ENCODE assay signal across 22 cellular contexts in the genomic region with DNA sequence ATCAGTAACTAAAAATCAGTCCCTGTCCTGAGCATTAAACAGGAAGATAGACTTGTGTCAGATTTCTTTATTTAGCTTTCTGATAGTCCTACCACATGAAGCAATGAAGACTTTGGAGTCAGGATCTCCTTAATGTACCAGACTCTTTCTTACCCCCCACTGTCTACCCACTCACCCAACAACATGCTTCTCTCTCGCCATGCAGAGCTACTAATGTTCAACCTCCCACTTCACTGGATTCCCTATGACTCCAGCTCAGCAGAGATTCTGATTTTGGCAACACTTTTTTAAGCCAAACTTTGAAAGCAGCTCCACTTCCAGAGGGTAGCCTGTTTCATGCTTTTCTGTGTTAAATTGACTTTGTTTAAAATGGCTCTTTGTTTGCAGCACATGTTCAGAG. TPM values are rescaled to one million over a fixed set of nuclear protein-coding genes. Genes with fewer than 3 reads are reported as not detected.
A peak's percentile ranks its signal among the peaks of the same experiment; 100 is the strongest.
DNase-seq lines count a peak whose midpoint lies in the region; ATAC-seq and TF ChIP-seq lines count a peak whose summit lies in the region.
"Had no signal": no experiment of that assay in that cellular context is flagged by ENCODE, and none has a peak within 500 bp of the region (broad histone marks: within the 10 kb centered on the region; RNA-seq: fewer than 3 reads in every experiment).

No MANE protein-coding gene starts in this region.

- ATAC-seq in stimulated activated memory B cell treated with anti-CD40 and anti-IgM and Interleukin-4, amounts not matched to agents 10 μg/mL and 1 μg/mL and 100 μg/mL, for 72 hours = no peak
- ATAC-seq in HG02852 (IDR thresholded peaks at IDR 0.05; ENCODE audit: unreplicated experiment) = no peak
- ATAC-seq: HepG2, PC-3 had no signal

- H3K36me3 Mint-ChIP-seq in chondrocyte (ENCODE audit: low read depth) = peaks cover 62% of the 10 kb centered on the region
- peaks cover 56% of the 10 kb centered on the region for H3K36me3 Mint-ChIP-seq in stimulated activated memory B cell treated with anti-CD40 and anti-IgM and Interleukin-4, amounts not matched to agents 10 μg/mL and 1 μg/mL and 100 μg/mL, for 72 hours

- H3K27me3 ChIP-seq in BLaER1 (no peaks in the 10 kb centered on the region), OCI-LY1 (ENCODE audit: insufficient read depth, low read length) (no peaks in the 10 kb centered on the region)

- H3K4me3 ChIP-seq in BLaER1 = no peak overlapping the region
- no peak overlapping the region for H3K4me3 ChIP-seq in OCI-LY1 (ENCODE audit: low read depth, low read length, poor library complexity, severe bottlenecking)

- no peaks in the 10 kb centered on the region for H3K9me3 Mint-ChIP-seq in chondrocyte (ENCODE audit: low read depth)
- H3K9me3 Mint-ChIP-seq in stimulated activated memory B cell treated with anti-CD40 and anti-IgM and Interleukin-4, amounts not matched to agents 10 μg/mL and 1 μg/mL and 100 μg/mL, for 72 hours = no peaks in the 10 kb centered on the region
- H3K9me3 Mint-ChIP-seq: CD4-positive, CD25-positive, alpha-beta regulatory T cell had no signal

- no peak overlapping the region for H3K4me3 Mint-ChIP-seq in chondrocyte (ENCODE audit: unreplicated experiment)
- H3K4me3 Mint-ChIP-seq in stimulated activated memory B cell treated with anti-CD40 and anti-IgM and Interleukin-4, amounts not matched to agents 10 μg/mL and 1 μg/mL and 100 μg/mL, for 72 hours = no peak overlapping the region
- H3K4me3 Mint-ChIP-seq: CD4-positive, CD25-positive, alpha-beta regulatory T cell had no signal

- DNase-seq in chondrocyte (ENCODE audit: low spot score) (no peak), NCI-H524 treated with DMSO at 0.1 percent for 48 hours (lab: John Stamatoyannopoulos, UW) (no peak), C1 segment of cervical spinal cord (lab: John Stamatoyannopoulos, UW) (no peak)
- DNase-seq: CD4-positive, CD25-positive, alpha-beta regulatory T cell; HCEC 1CT; Kasumi-1; NCI-H1092 treated with DMSO at 0.1 percent for 48 hours; NCI-H1436; NCI-H187; NCI-H2081 treated with DMSO at 0.1 percent for 48 hours; NCI-H2171; NCI-H226; NCI-H510A treated with DMSO at 0.1 percent for 48 hours; NCI-H748 treated with DMSO at 0.1 percent for 48 hours; PC-3 had no signal

- H3K79me2 ChIP-seq in OCI-LY1 (ENCODE audit: insufficient read depth, low read length) = no peaks in the 10 kb centered on the region

- H3K9ac ChIP-seq in BLaER1 (no peak overlapping the region), OCI-LY1 (ENCODE audit: low read length) (no peak overlapping the region)

- H3K4me1 Mint-ChIP-seq in chondrocyte (ENCODE audit: low read depth) = peaks cover 83% of the 10 kb centered on the region
- peaks cover 33% of the 10 kb centered on the region for H3K4me1 Mint-ChIP-seq in stimulated activated memory B cell treated with anti-CD40 and anti-IgM and Interleukin-4, amounts not matched to agents 10 μg/mL and 1 μg/mL and 100 μg/mL, for 72 hours

- H3K9me2 ChIP-seq in OCI-LY1 (ENCODE audit: low read depth, low read length) = no peaks in the 10 kb centered on the region

- no peaks in the 10 kb centered on the region for H3K27me3 Mint-ChIP-seq in chondrocyte (ENCODE audit: low read depth)
- H3K27me3 Mint-ChIP-seq in stimulated activated memory B cell treated with anti-CD40 and anti-IgM and Interleukin-4, amounts not matched to agents 10 μg/mL and 1 μg/mL and 100 μg/mL, for 72 hours = no peaks in the 10 kb centered on the region
- H3K27me3 Mint-ChIP-seq: CD4-positive, CD25-positive, alpha-beta regulatory T cell had no signal

- H4K20me1 ChIP-seq in BLaER1 = no peaks in the 10 kb centered on the region
- no peaks in the 10 kb centered on the region for H4K20me1 ChIP-seq in OCI-LY1 (ENCODE audit: insufficient read depth, low read length)

- no peaks in the 10 kb centered on the region for H3K9me3 ChIP-seq in BLaER1
- no peaks in the 10 kb centered on the region for H3K9me3 ChIP-seq in OCI-LY1 (ENCODE audit: low read length)

- H3K27ac ChIP-seq in BLaER1 (0 out of 2 replicates have a peak overlapping the region, but pooled peaks have one; percentile 50), OCI-LY1 (ENCODE audit: low read depth, low read length, poor library complexity, severe bottlenecking) (peak overlapping the region; percentile 44)

- H3K4me2 ChIP-seq in BLaER1 (peak overlapping the region; percentile 58; the same call in 1 of the 2 replicates), OCI-LY1 (ENCODE audit: low read length) (no peak overlapping the region)

- no peak overlapping the region for H2AFZ ChIP-seq in OCI-LY1 (ENCODE audit: low read length)

- H3F3A ChIP-seq in OCI-LY1 (ENCODE audit: insufficient read depth, low read length) = no peaks in the 10 kb centered on the region

- peak overlapping the region; percentile 29 for H3K27ac Mint-ChIP-seq in chondrocyte (ENCODE audit: unreplicated experiment)
- peak overlapping the region; percentile 56 for H3K27ac Mint-ChIP-seq in stimulated activated memory B cell treated with anti-CD40 and anti-IgM and Interleukin-4, amounts not matched to agents 10 μg/mL and 1 μg/mL and 100 μg/mL, for 72 hours

- H3K36me3 ChIP-seq in BLaER1 = peaks cover 73% of the 10 kb centered on the region
- peaks cover 20% of the 10 kb centered on the region; the same call in 1 of the 2 replicates for H3K36me3 ChIP-seq in OCI-LY1 (ENCODE audit: insufficient read depth, low read length)

- TF ChIP-seq CTCF in OCI-LY1 (IDR thresholded peaks at IDR 0.05; ENCODE audit: low read length) = no peak
- no peak for TF ChIP-seq CTCF in chondrocyte (IDR thresholded peaks at IDR 0.05)

- H3K4me1 ChIP-seq in BLaER1 (peaks cover 33% of the 10 kb centered on the region), OCI-LY1 (ENCODE audit: insufficient read depth, low read length, severe bottlenecking) (peaks cover 24% of the 10 kb centered on the region)

RNA-seq across cellular contexts. Expression of gene GPR21, which starts 50.8 kb away (rescaled TPM):
- 3.9 to 5.5 TPM (median 4.8 TPM) in 3 replicates for total RNA-seq in chondrocyte
- total RNA-seq: HT-29, M059J had no signal
